8 cellular contexts compared by ENCODE assay signal in genomic region chr10:87083576-87084290, GRCh38. TPM values are rescaled to one million over a fixed set of nuclear protein-coding genes. Genes with fewer than 3 reads are reported as not detected.
DNase-seq lines count a peak whose midpoint lies in the region; ATAC-seq and TF ChIP-seq lines count a peak whose summit lies in the region.
"Not testable (repeated sequence)": the region's sequence is repeated elsewhere in the genome, so short reads cannot be mapped to it uniquely, and the experiment has no call there.

No MANE protein-coding gene starts in this region.

- H3K27me3 Mint-ChIP-seq in activated CD8-positive, alpha-beta T cell treated with anti-CD3 and anti-CD28 coated beads, Interleukin-2, amount 10 ng/mL, durations not matched to agents 7 days and 5 days (ENCODE audit: low read depth); central memory CD8-positive, alpha-beta T cell; neural progenitor cell (ENCODE audit: insufficient read depth, low read depth): not testable (repeated sequence)

- H3K9ac ChIP-seq in neural progenitor cell, result not testable (repeated sequence)

- intact Hi-C loops in heart left ventricle (cut with DNase I), result not testable (repeated sequence)

- not testable (repeated sequence) for H3K27me3 ChIP-seq in heart left ventricle, neural progenitor cell, upper lobe of left lung

- not testable (repeated sequence) for H3K4me3 ChIP-seq in heart left ventricle, neural progenitor cell, upper lobe of left lung

- peaks cover 50% of the 10 kb centered on the region for H3K36me3 Mint-ChIP-seq in activated CD8-positive, alpha-beta T cell treated with anti-CD3 and anti-CD28 coated beads, Interleukin-2, amount 10 ng/mL, durations not matched to agents 7 days and 5 days (ENCODE audit: low read depth)
- H3K36me3 Mint-ChIP-seq in central memory CD8-positive, alpha-beta T cell (ENCODE audit: insufficient read depth), result not testable (repeated sequence)
- peaks cover 31% of the 10 kb centered on the region for H3K36me3 Mint-ChIP-seq in neural progenitor cell

- not testable (repeated sequence) for H2AFZ ChIP-seq in neural progenitor cell (replicated peaks)

- POLR2A ChIA-PET in activated CD8-positive, alpha-beta T cell treated with anti-CD3 and anti-CD28 coated beads, Interleukin-2, amount 10 ng/mL, durations not matched to agents 7 days and 5 days (lab: Charles Lee), result interaction anchor here (0.7 kb wide), 1 partner anchor 9 kb away, joined by 5 read pairs; no protein-coding TSS in a partner anchor

- peak overlapping the region in 5 of 12 donors; percentile 22 to 76 (median 41) for H3K27ac ChIP-seq in heart left ventricle
- H3K27ac ChIP-seq in neural progenitor cell, result peak overlapping the region; percentile 95
- H3K27ac ChIP-seq in upper lobe of left lung, result peak overlapping the region; percentile 35 to 73 (median 67)

- not testable (repeated sequence) for TF ChIP-seq POLR2A in heart left ventricle (IDR thresholded peaks at IDR 0.05); upper lobe of left lung (IDR thresholded peaks at IDR 0.05)

- H3K9me3 ChIP-seq in heart left ventricle; neural progenitor cell (ENCODE audit: low read depth); upper lobe of left lung: not testable (repeated sequence)

- not testable (repeated sequence) for H3K9me3 Mint-ChIP-seq in activated CD8-positive, alpha-beta T cell treated with anti-CD3 and anti-CD28 coated beads, Interleukin-2, amount 10 ng/mL, durations not matched to agents 7 days and 5 days (ENCODE audit: insufficient read depth); central memory CD8-positive, alpha-beta T cell; neural progenitor cell

- CTCF ChIA-PET in activated CD8-positive, alpha-beta T cell treated with anti-CD3 and anti-CD28 coated beads, Interleukin-2, amount 10 ng/mL, durations not matched to agents 7 days and 5 days (lab: Charles Lee), result interaction anchor here (1.0 to 1.3 kb wide), 2 partner anchors 9 to 12 kb away, joined by 4 read pairs; no protein-coding TSS in a partner anchor

- not testable (repeated sequence) for TF ChIP-seq CTCF in heart left ventricle (IDR thresholded peaks at IDR 0.05); neural progenitor cell (IDR thresholded peaks at IDR 0.05); upper lobe of left lung (IDR thresholded peaks at IDR 0.05)

- ATAC-seq in GM18517 (IDR thresholded peaks at IDR 0.05; ENCODE audit: unreplicated experiment) (peak; percentile 28), HG02870 (IDR thresholded peaks at IDR 0.05; ENCODE audit: unreplicated experiment) (peak; percentile 42), heart left ventricle (peak; percentile 28 to 78 (median 68)), upper lobe of left lung (ENCODE audit: low FRiP score in 2 of 2) (peak; percentile 53 to 89)
- ATAC-seq in activated CD8-positive, alpha-beta T cell treated with anti-CD3 and anti-CD28 coated beads, Interleukin-2, amount 10 ng/mL, durations not matched to agents 7 days and 5 days, result peak; percentile 60
- ATAC-seq in central memory CD8-positive, alpha-beta T cell (replicated peaks; ENCODE audit: extremely low read depth, poor library complexity, severe bottlenecking), result peak; percentile 84

- peaks cover 47% of the 10 kb centered on the region for H3K4me1 Mint-ChIP-seq in activated CD8-positive, alpha-beta T cell treated with anti-CD3 and anti-CD28 coated beads, Interleukin-2, amount 10 ng/mL, durations not matched to agents 7 days and 5 days (ENCODE audit: low read depth)
- H3K4me1 Mint-ChIP-seq in central memory CD8-positive, alpha-beta T cell, result peaks cover 57% of the 10 kb centered on the region
- peaks cover 29% of the 10 kb centered on the region for H3K4me1 Mint-ChIP-seq in neural progenitor cell

- H3K4me2 ChIP-seq in neural progenitor cell, result not testable (repeated sequence)

- peaks cover 29% of the 10 kb centered on the region for H3F3A ChIP-seq in neural progenitor cell (ENCODE audit: low read depth)

- not testable (repeated sequence) for H3K4me3 Mint-ChIP-seq in activated CD8-positive, alpha-beta T cell treated with anti-CD3 and anti-CD28 coated beads, Interleukin-2, amount 10 ng/mL, durations not matched to agents 7 days and 5 days; neural progenitor cell
- peak overlapping the region; percentile 23 for H3K4me3 Mint-ChIP-seq in central memory CD8-positive, alpha-beta T cell

- H3K79me2 ChIP-seq in neural progenitor cell (ENCODE audit: low read depth), result peaks cover 69% of the 10 kb centered on the region

- 56 to 62% (median 56%) methylated on average over 5 of the region's 5 CpGs for WGBS in heart left ventricle, 4 donors
- 37 to 42% methylated on average over 5 of the region's 5 CpGs for WGBS in upper lobe of left lung, 2 donors

- not testable (repeated sequence) for H4K20me1 ChIP-seq in neural progenitor cell (ENCODE audit: low read depth)

- not testable (repeated sequence) for H3K36me3 ChIP-seq in heart left ventricle, neural progenitor cell, upper lobe of left lung

- H3K27ac Mint-ChIP-seq in activated CD8-positive, alpha-beta T cell treated with anti-CD3 and anti-CD28 coated beads, Interleukin-2, amount 10 ng/mL, durations not matched to agents 7 days and 5 days, result peak overlapping the region; percentile 52
- H3K27ac Mint-ChIP-seq in central memory CD8-positive, alpha-beta T cell (ENCODE audit: low read depth), result peak overlapping the region; percentile 93
- H3K27ac Mint-ChIP-seq in neural progenitor cell, result peak overlapping the region; percentile 36

- DNase-seq in NCI-H146 treated with DMSO at 0.1 percent for 48 hours (lab: John Stamatoyannopoulos, UW; ENCODE audit: unreplicated experiment), result peak; percentile 27
- DNase-seq in activated CD8-positive, alpha-beta T cell treated with anti-CD3 and anti-CD28 coated beads, Interleukin-2, amount 10 ng/mL, durations not matched to agents 7 days and 5 days; heart left ventricle; neural progenitor cell (ENCODE audit: low spot score); upper lobe of left lung: not testable (repeated sequence)
- DNase-seq in central memory CD8-positive, alpha-beta T cell (ENCODE audit: low spot score in 2 of 2), result peak in 1 of 2 donors; percentile 27

- peaks cover 0 to 48% (median 13%) of the 10 kb centered on the region in 12 donors for H3K4me1 ChIP-seq in heart left ventricle
- H3K4me1 ChIP-seq in neural progenitor cell, result peaks cover 22% of the 10 kb centered on the region
- peaks cover 15 to 45% (median 29%) of the 10 kb centered on the region in 4 donors for H3K4me1 ChIP-seq in upper lobe of left lung

- not testable (repeated sequence) for TF ChIP-seq EP300 in upper lobe of left lung (IDR thresholded peaks at IDR 0.05)

RNA-seq across cellular contexts. Expression of gene GLUD1, which starts 10.9 kb away (rescaled TPM):
- total RNA-seq in activated CD8-positive, alpha-beta T cell treated with anti-CD3 and anti-CD28 coated beads, Interleukin-2, amount 10 ng/mL, durations not matched to agents 7 days and 5 days, result 10 to 100 TPM; 94.7 to 99.6 TPM
- 100 to 1,000 TPM in 7 of 9 donors, 10 to 100 TPM in 2; 93.0 to 138 (median 115) TPM for total RNA-seq in heart left ventricle
- polyA plus RNA-seq in heart left ventricle, result 10 to 100 TPM; 42.9 to 88.5 TPM
- total RNA-seq in neural progenitor cell (ENCODE audit: low replicate concordance), result 174 and 181 TPM in 2 replicates
- 100 to 1,000 TPM in 5 of 6 donors, 10 to 100 TPM in 1; 66.0 to 144 (median 116) TPM for total RNA-seq in upper lobe of left lung

RNA-seq across cellular contexts. Expression of gene SHLD2, which starts 11.3 kb away (rescaled TPM):
- total RNA-seq in activated CD8-positive, alpha-beta T cell treated with anti-CD3 and anti-CD28 coated beads, Interleukin-2, amount 10 ng/mL, durations not matched to agents 7 days and 5 days, result 10 to 100 TPM; 34.2 to 36.8 TPM
- total RNA-seq in heart left ventricle, result 10 to 100 TPM in 6 of 9 donors, 1 to 10 TPM in 3; 7.1 to 17.7 (median 10.3) TPM
- 10 to 100 TPM in 1 of 2 donors, 1 to 10 TPM in 1; 4.3 to 16.6 TPM for polyA plus RNA-seq in heart left ventricle
- total RNA-seq in neural progenitor cell (ENCODE audit: low replicate concordance), result 26.1 and 40.8 TPM in 2 replicates
- total RNA-seq in upper lobe of left lung, result 10 to 100 TPM; 19.8 to 38.7 (median 26.4) TPM

Comparison
In these comparisons a context has a peak if more than half of its experiments do, and no peak if none do; other contexts are left out.
1. ATAC-seq: peak in every context shown above with its lines; median percentile 84 in central memory CD8-positive, alpha-beta T cell; 71 in upper lobe of left lung; 68 in heart left ventricle; 60 in activated CD8-positive, alpha-beta T cell treated with anti-CD3 and anti-CD28 coated beads, Interleukin-2, amount 10 ng/mL, durations not matched to agents 7 days and 5 days; 42 in HG02870; 28 in GM18517.
2. H3K27ac Mint-ChIP-seq: peak in every context shown above with its lines; median percentile 93 in central memory CD8-positive, alpha-beta T cell; 52 in activated CD8-positive, alpha-beta T cell treated with anti-CD3 and anti-CD28 coated beads, Interleukin-2, amount 10 ng/mL, durations not matched to agents 7 days and 5 days; 36 in neural progenitor cell.